In genomic region chr6:140051521-140052455, GRCh38 we compare ENCODE assay signal across 9 cellular contexts.
A peak's percentile ranks its signal among the peaks of the same experiment; 100 is the strongest.
DNase-seq lines count a peak whose midpoint lies in the region; TF ChIP-seq lines count a peak whose summit lies in the region.
"Had no signal": no experiment of that assay in that cellular context is flagged by ENCODE, and none has a peak within 500 bp of the region (broad histone marks: within the 10 kb centered on the region; RNA-seq: fewer than 3 reads in every experiment).

No MANE protein-coding gene starts in this region.

- TF ChIP-seq CTCF in smooth muscle cell (IDR thresholded peaks at IDR 0.05; ENCODE audit: borderline replicate concordance, insufficient read depth, poor library complexity, severe bottlenecking) (no peak), GM10266 (IDR thresholded peaks at IDR 0.05; ENCODE audit: control insufficient read depth, insufficient read depth, low read depth, missing control alignments) (no peak)

- no peaks in the 10 kb centered on the region for H3K36me3 ChIP-seq in smooth muscle cell (ENCODE audit: low read depth)

- DNase-seq in NCI-H1417 (lab: John Stamatoyannopoulos, UW) (peak in 2 of 3 experiments; percentile 14 to 68), NCI-H1417 treated with DMSO at 0.1 percent for 48 hours (lab: John Stamatoyannopoulos, UW) (no peak), RKO (ENCODE audit: low spot score) (peak; percentile 91), fibroblast of gingiva (ENCODE audit: low read depth) (peak; percentile 92), smooth muscle cell (lab: John Stamatoyannopoulos, UW; ENCODE audit: unreplicated experiment) (no peak), ureter (ENCODE audit: low spot score) (no peak), Kasumi-1 (lab: John Stamatoyannopoulos, UW) (no peak), GM10266 (ENCODE audit: extremely low spot score) (no peak)
- DNase-seq: NCI-H510A treated with DMSO at 0.1 percent for 48 hours had no signal

- no peaks in the 10 kb centered on the region for H3K79me2 ChIP-seq in smooth muscle cell (ENCODE audit: low read depth)

- no peaks in the 10 kb centered on the region for H3K27me3 ChIP-seq in smooth muscle cell (ENCODE audit: low read depth)

- H3K4me1 ChIP-seq in smooth muscle cell (ENCODE audit: low read depth), result peaks cover 19% of the 10 kb centered on the region

- H2AFZ ChIP-seq in smooth muscle cell (ENCODE audit: low read depth), result no peak overlapping the region

- peak overlapping the region; percentile 97 for H3K27ac ChIP-seq in smooth muscle cell (ENCODE audit: low read depth)

- peak overlapping the region; percentile 69 for H3K4me2 ChIP-seq in smooth muscle cell

- no peaks in the 10 kb centered on the region for H4K20me1 ChIP-seq in smooth muscle cell (ENCODE audit: low read depth)

- peak overlapping the region; percentile 91 for H3K9ac ChIP-seq in smooth muscle cell (ENCODE audit: low read depth)

- no peak overlapping the region for H3K4me3 ChIP-seq in smooth muscle cell

- peaks cover 5% of the 10 kb centered on the region for H3F3A ChIP-seq in smooth muscle cell (ENCODE audit: low read depth)

- WGBS in smooth muscle cell (ENCODE audit: low lambda C conversion rate), result 37% methylated on average over 6 of the region's 6 CpGs

- H3K9me3 ChIP-seq in smooth muscle cell (replicated peaks; ENCODE audit: low read depth), result no peaks in the 10 kb centered on the region

Comparison
In these comparisons a context has a peak if more than half of its experiments do, and no peak if none do; other contexts are left out.
1. DNase-seq: peak in NCI-H1417 (2 of 3), RKO (single experiment) and fibroblast of gingiva (single experiment); none in NCI-H1417 treated with DMSO at 0.1 percent for 48 hours (single experiment), smooth muscle cell (single experiment), ureter (single experiment), Kasumi-1 (0 of 2) and GM10266 (single experiment).